Comparison of ENCODE assay signal across 14 cellular contexts in genomic region chr12:988616-989015, GRCh38. TPM values are rescaled to one million over a fixed set of nuclear protein-coding genes. Genes with fewer than 3 reads are reported as not detected.
DNase-seq lines count a peak whose midpoint lies in the region; ATAC-seq, FAIRE-seq and TF ChIP-seq lines count a peak whose summit lies in the region.
"Had no signal": no experiment of that assay in that cellular context is flagged by ENCODE, and none has a peak within 500 bp of the region (broad histone marks: within the 10 kb centered on the region; RNA-seq: fewer than 3 reads in every experiment).

No MANE protein-coding gene starts in this region.

- H3K9me3 Mint-ChIP-seq in T-cell: no peaks in the 10 kb centered on the region
- H3K9me3 Mint-ChIP-seq: stimulated activated memory B cell treated with anti-CD40 and anti-IgM and Interleukin-4, amounts not matched to agents 10 μg/mL and 1 μg/mL and 100 μg/mL, for 72 hours; T-helper 1 cell treated with Interleukin-12 subunit alpha and Interleukin-12 subunit beta and Interleukin-4 antibody, amounts not matched to agents 30 μg/mL and 1 μg/mL, for 36 hours had no signal

- POLR2A ChIA-PET in T-cell (lab: Charles Lee): no interaction called here

- no peak for DNase-seq in heart left ventricle
- DNase-seq in Right ventricle myocardium superior: no peak
- no peak for DNase-seq in T-cell
- DNase-seq in keratinocyte (ENCODE audit: low read depth, low spot score): no peak
- DNase-seq in SKM-1 (lab: John Stamatoyannopoulos, UW; ENCODE audit: unreplicated experiment): no peak
- DNase-seq: caudate nucleus, NCI-H446 treated with DMSO at 0.1 percent for 48 hours had no signal

- peak overlapping the region; percentile 95 for H3K4me2 ChIP-seq in keratinocyte (ENCODE audit: control insufficient read depth, extremely low read depth, insufficient read depth, low read depth, low read length)

- H3K27ac ChIP-seq in heart left ventricle (peak overlapping the region in 9 of 12 donors; percentile 96 to 99 (median 98)), keratinocyte (ENCODE audit: control insufficient read depth, insufficient read depth, low read length) (no peak overlapping the region), thymus (ENCODE audit: low read depth) (peak overlapping the region; percentile 25)

- 48 to 66% (median 61%) methylated on average over 4 of the region's 4 CpGs for WGBS in heart left ventricle, 4 donors
- WGBS in thymus: 75% methylated on average over 4 of the region's 4 CpGs

- ATAC-seq in heart left ventricle (no peak), Right ventricle myocardium superior (ENCODE audit: poor library complexity) (no peak), T-cell (replicated peaks in 1 of 4) (no peak), GM18511 (IDR thresholded peaks at IDR 0.05; ENCODE audit: unreplicated experiment) (no peak), HG03565 (IDR thresholded peaks at IDR 0.05; ENCODE audit: unreplicated experiment) (no peak)
- ATAC-seq: stimulated activated memory B cell treated with anti-CD40 and anti-IgM and Interleukin-4, amounts not matched to agents 10 μg/mL and 1 μg/mL and 100 μg/mL, for 72 hours had no signal

- H3K4me3 ChIP-seq in heart left ventricle (peak overlapping the region in 7 of 12 donors; percentile 3 to 97 (median 75)), keratinocyte (ENCODE audit: control insufficient read depth in 2 of 3, extremely low read depth in 1 of 3, insufficient read depth in 2 of 3, low read depth in 1 of 3, low read length in 3 of 3) (no peak overlapping the region), thymus (ENCODE audit: low read length) (no peak overlapping the region)
- H3K4me3 ChIP-seq: lung had no signal

- no peaks in the 10 kb centered on the region for H3K9me1 ChIP-seq in keratinocyte (ENCODE audit: control insufficient read depth, extremely low read depth, insufficient read depth, low read length)

- no peaks in the 10 kb centered on the region for H3K27me3 Mint-ChIP-seq in T-cell
- H3K27me3 Mint-ChIP-seq: stimulated activated memory B cell treated with anti-CD40 and anti-IgM and Interleukin-4, amounts not matched to agents 10 μg/mL and 1 μg/mL and 100 μg/mL, for 72 hours had no signal

- H2AFZ ChIP-seq in keratinocyte (ENCODE audit: control insufficient read depth, low read length): no peak overlapping the region

- H3K36me3 ChIP-seq in heart left ventricle: no peaks in the 10 kb centered on the region
- H3K36me3 ChIP-seq in keratinocyte (ENCODE audit: control insufficient read depth in 2 of 2, extremely low read depth in 1 of 2, insufficient read depth in 2 of 2, low read length in 2 of 2): no peaks in the 10 kb centered on the region
- no peaks in the 10 kb centered on the region for H3K36me3 ChIP-seq in thymus (ENCODE audit: control insufficient read depth, insufficient read depth)

- CTCF ChIA-PET in T-cell (lab: Charles Lee): interaction anchor here in 1 of 2 donors (0.6 kb wide), 1 partner anchor 13 kb away, joined by 7 read pairs; no protein-coding TSS in a partner anchor

- no peaks in the 10 kb centered on the region for H3K36me3 Mint-ChIP-seq in T-cell
- H3K36me3 Mint-ChIP-seq: stimulated activated memory B cell treated with anti-CD40 and anti-IgM and Interleukin-4, amounts not matched to agents 10 μg/mL and 1 μg/mL and 100 μg/mL, for 72 hours had no signal

- H3K27me3 ChIP-seq in heart left ventricle: no peaks in the 10 kb centered on the region
- no peaks in the 10 kb centered on the region for H3K27me3 ChIP-seq in keratinocyte (ENCODE audit: control insufficient read depth, extremely low read depth, insufficient read depth, low read length)
- H3K27me3 ChIP-seq in thymus (ENCODE audit: control insufficient read depth, insufficient read depth): no peaks in the 10 kb centered on the region

- intact Hi-C loops in heart left ventricle (cut with DNase I) (loop anchor here in 2 of 10 donors (5.0 to 10.0 kb wide), 2 partner anchors 104 to 106 kb away; no protein-coding TSS in a partner anchor), Right ventricle myocardium superior (cut with DNase I) (no loop called here)

- TF ChIP-seq CTCF in heart left ventricle (IDR thresholded peaks at IDR 0.05): no peak
- TF ChIP-seq CTCF in keratinocyte (optimal IDR thresholded peaks at IDR 0.05 in 1 of 3, IDR thresholded peaks at IDR 0.05 in 1 of 3, conservative IDR thresholded peaks at IDR 0.05 in 1 of 3; ENCODE audit: extremely low read depth in 1 of 3, insufficient read depth in 2 of 3, low read length in 3 of 3): no peak

- dilution Hi-C loops in keratinocyte (cut with MboI; ENCODE audit: extremely low pct_ligation_motif_present, low sequenced_read_pairs): no loop called here

- peaks cover 25% of the 10 kb centered on the region for H3K79me2 ChIP-seq in keratinocyte (ENCODE audit: control insufficient read depth, insufficient read depth, low read length)

- TF ChIP-seq POLR2A in heart left ventricle (IDR thresholded peaks at IDR 0.05): no peak

- H3K27ac Mint-ChIP-seq in T-cell: peak overlapping the region; percentile 15 to 85
- H3K27ac Mint-ChIP-seq: stimulated activated memory B cell treated with anti-CD40 and anti-IgM and Interleukin-4, amounts not matched to agents 10 μg/mL and 1 μg/mL and 100 μg/mL, for 72 hours; T-helper 1 cell treated with Interleukin-12 subunit alpha and Interleukin-12 subunit beta and Interleukin-4 antibody, amounts not matched to agents 30 μg/mL and 1 μg/mL, for 36 hours had no signal

- H3K4me1 ChIP-seq in heart left ventricle (peaks cover 0 to 41% (median 30%) of the 10 kb centered on the region in 12 donors), keratinocyte (ENCODE audit: control insufficient read depth, extremely low read depth, insufficient read depth, low read length) (peaks cover 26% of the 10 kb centered on the region), thymus (ENCODE audit: control insufficient read depth, insufficient read depth, low read length) (peaks cover 8% of the 10 kb centered on the region)

- FAIRE-seq in keratinocyte (lab: Jason Lieb, UNC): no peak
- FAIRE-seq: frontal cortex had no signal

- no peak overlapping the region for H3K9ac ChIP-seq in keratinocyte (ENCODE audit: control insufficient read depth, extremely low read depth, insufficient read depth, low read length)

- peak overlapping the region in 2 of 3 donors; percentile 2 to 23 for H3K4me3 Mint-ChIP-seq in T-cell
- H3K4me3 Mint-ChIP-seq: stimulated activated memory B cell treated with anti-CD40 and anti-IgM and Interleukin-4, amounts not matched to agents 10 μg/mL and 1 μg/mL and 100 μg/mL, for 72 hours; T-helper 1 cell treated with Interleukin-12 subunit alpha and Interleukin-12 subunit beta and Interleukin-4 antibody, amounts not matched to agents 30 μg/mL and 1 μg/mL, for 36 hours had no signal

- H3K9me3 ChIP-seq in heart left ventricle (no peaks in the 10 kb centered on the region), keratinocyte (ENCODE audit: control insufficient read depth, low read depth, low read length) (no peaks in the 10 kb centered on the region), thymus (ENCODE audit: control insufficient read depth) (no peaks in the 10 kb centered on the region)

- H3K4me1 Mint-ChIP-seq in T-cell: peaks cover 37 to 43% (median 37%) of the 10 kb centered on the region in 3 donors

- H4K20me1 ChIP-seq in keratinocyte (ENCODE audit: control insufficient read depth, extremely low read depth, insufficient read depth, low read length): no peaks in the 10 kb centered on the region

RNA-seq across cellular contexts. Expression of gene ERC1, which starts 2.4 kb away (rescaled TPM):
- total RNA-seq in heart left ventricle (10 to 100 TPM; 36.0 to 84.0 (median 52.8) TPM), Right ventricle myocardium superior (46.6 TPM), T-cell (10 to 100 TPM; 41.8 to 68.0 (median 46.5) TPM)
- polyA plus RNA-seq in heart left ventricle (10 to 100 TPM; 13.5 to 20.9 TPM), keratinocyte (13.1 to 23.9 TPM (median 16.1 TPM) in 3 replicates), thymus (4.2 TPM)
- polyA plus RNA-seq in keratinocyte (2011; ENCODE audit: low read depth): 77.6 TPM
- 15.3 and 17.2 TPM in 2 replicates for polyA plus RNA-seq in keratinocyte (2011; cell fraction: cytosol; rRNA removed)
- polyA plus RNA-seq in keratinocyte (2011; cell fraction: nucleus; rRNA removed): 43.6 and 49.0 TPM in 2 replicates
- 14.2 and 28.4 TPM in 2 replicates for polyA plus RNA-seq in keratinocyte (2012; ENCODE audit: low replicate concordance)
- 48.5 to 75.9 TPM (median 70.3 TPM) in 3 replicates for polyA minus RNA-seq in keratinocyte
- polyA minus RNA-seq in keratinocyte (2011; cell fraction: cytosol; rRNA and poly(A)+ RNA removed): 28.8 TPM
- 56.7 and 120 TPM in 2 replicates for polyA minus RNA-seq in keratinocyte (2011; cell fraction: nucleus; rRNA and poly(A)+ RNA removed)

RNA-seq across cellular contexts. Expression of gene RAD52, which starts 39.1 kb away (rescaled TPM):
- total RNA-seq in heart left ventricle: 1 to 10 TPM; 4.1 to 9.7 (median 6.2) TPM
- polyA plus RNA-seq in heart left ventricle: 1 to 10 TPM; 4.3 to 7.9 TPM
- total RNA-seq in Right ventricle myocardium superior: 6.5 TPM
- 10 to 100 TPM; 12.7 to 28.4 (median 18.3) TPM for total RNA-seq in T-cell
- 8.3 to 11.2 TPM (median 9.8 TPM) in 3 replicates for polyA plus RNA-seq in keratinocyte
- polyA plus RNA-seq in keratinocyte (2011; ENCODE audit: low read depth): 10.9 TPM
- 3.4 and 4.2 TPM in 2 replicates for polyA plus RNA-seq in keratinocyte (2011; cell fraction: cytosol; rRNA removed)
- polyA plus RNA-seq in keratinocyte (2011; cell fraction: nucleus; rRNA removed): 20.1 and 22.5 TPM in 2 replicates
- 5.4 and 5.7 TPM in 2 replicates for polyA plus RNA-seq in keratinocyte (2012; ENCODE audit: low replicate concordance)
- 16.8 to 20.7 TPM (median 20.0 TPM) in 3 replicates for polyA minus RNA-seq in keratinocyte
- polyA minus RNA-seq in keratinocyte (2011; cell fraction: cytosol; rRNA and poly(A)+ RNA removed): 9.8 TPM
- polyA minus RNA-seq in keratinocyte (2011; cell fraction: nucleus; rRNA and poly(A)+ RNA removed): 9.2 and 9.7 TPM in 2 replicates
- 13.3 TPM for polyA plus RNA-seq in thymus

Comparison
In these comparisons a context has a peak if more than half of its experiments do, and no peak if none do; other contexts are left out.
1. H3K4me3 ChIP-seq: peak in heart left ventricle (7 of 12); none in keratinocyte (0 of 3) and thymus (single experiment).